In the genomic region with DNA sequence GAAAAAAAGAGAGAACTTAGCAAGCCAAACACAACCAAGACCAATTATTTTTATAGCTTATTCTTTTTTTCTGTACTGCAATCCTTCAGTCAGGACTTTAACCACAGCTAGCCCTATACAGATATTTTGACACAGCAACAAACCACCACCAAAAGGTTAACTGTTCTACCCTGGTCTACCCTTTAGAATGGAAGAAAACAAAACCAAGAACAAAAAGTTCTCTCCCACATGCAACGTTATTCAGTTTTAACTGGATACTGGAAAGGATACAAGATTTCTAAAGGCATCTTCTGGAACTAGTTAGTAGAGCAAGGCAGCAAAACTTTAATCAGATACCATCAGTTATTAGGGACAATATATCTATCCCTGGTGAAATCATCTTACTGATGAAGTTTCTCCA, we compare ENCODE assay signal across 19 cellular contexts.
"Had no signal": no experiment of that assay in that cellular context is flagged by ENCODE, and none has a peak within 500 bp of the region (broad histone marks: within the 10 kb centered on the region; RNA-seq: fewer than 3 reads in every experiment).

No MANE protein-coding gene starts in this region.

- ATAC-seq: activated CD8-positive, alpha-beta memory T cell treated with anti-CD3 and anti-CD28 coated beads, Interleukin-2, amount 10 ng/mL, durations not matched to agents 7 days and 5 days; left colon; natural killer cell treated with Interleukin-12 subunit alpha and Interleukin-12 subunit beta and Interleukin-15 and Interleukin-18, amount 100 ng/mL, for 72 hours had no signal

- H3K4me3 ChIP-seq: ascending aorta, stomach, thyroid gland had no signal

- H3K9me3 ChIP-seq: ascending aorta, stomach, thyroid gland had no signal

- H3K27ac ChIP-seq: ascending aorta, epithelial cell of prostate, stomach, thyroid gland had no signal

- H3K27me3 ChIP-seq: ascending aorta, stomach, thyroid gland had no signal

- DNase-seq: activated CD4-positive, alpha-beta T cell treated with anti-CD3 and anti-CD28 coated beads for 1 hour; activated CD4-positive, alpha-beta T cell treated with anti-CD3 and anti-CD28 coated beads, Interleukin-2, amount 50 U/mL, for 48 hours; activated CD8-positive, alpha-beta memory T cell treated with anti-CD3 and anti-CD28 coated beads, Interleukin-2, amount 10 ng/mL, durations not matched to agents 7 days and 5 days; activated effector memory CD4-positive, alpha-beta T cell treated with anti-CD3 and anti-CD28 coated beads, Interleukin-2, amount 50 U/mL, for 16 hours; activated naive CD8-positive, alpha-beta T cell treated with anti-CD3 and anti-CD28 coated beads, Interleukin-2, amount 10 ng/mL, durations not matched to agents 7 days and 5 days; activated T-cell treated with anti-CD3 and anti-CD28 coated beads, Interleukin-2, amount 50 U/mL, for 24 hours; caudate nucleus; cortex of kidney; effector memory CD4-positive, alpha-beta T cell; glutamatergic neuron; immature natural killer cell; left colon; occipital lobe; small intestine; stomach; thyroid gland had no signal

- H3K36me3 ChIP-seq: thyroid gland had no signal
